ENCODE assay signal across 1 cellular context in the genomic region with DNA sequence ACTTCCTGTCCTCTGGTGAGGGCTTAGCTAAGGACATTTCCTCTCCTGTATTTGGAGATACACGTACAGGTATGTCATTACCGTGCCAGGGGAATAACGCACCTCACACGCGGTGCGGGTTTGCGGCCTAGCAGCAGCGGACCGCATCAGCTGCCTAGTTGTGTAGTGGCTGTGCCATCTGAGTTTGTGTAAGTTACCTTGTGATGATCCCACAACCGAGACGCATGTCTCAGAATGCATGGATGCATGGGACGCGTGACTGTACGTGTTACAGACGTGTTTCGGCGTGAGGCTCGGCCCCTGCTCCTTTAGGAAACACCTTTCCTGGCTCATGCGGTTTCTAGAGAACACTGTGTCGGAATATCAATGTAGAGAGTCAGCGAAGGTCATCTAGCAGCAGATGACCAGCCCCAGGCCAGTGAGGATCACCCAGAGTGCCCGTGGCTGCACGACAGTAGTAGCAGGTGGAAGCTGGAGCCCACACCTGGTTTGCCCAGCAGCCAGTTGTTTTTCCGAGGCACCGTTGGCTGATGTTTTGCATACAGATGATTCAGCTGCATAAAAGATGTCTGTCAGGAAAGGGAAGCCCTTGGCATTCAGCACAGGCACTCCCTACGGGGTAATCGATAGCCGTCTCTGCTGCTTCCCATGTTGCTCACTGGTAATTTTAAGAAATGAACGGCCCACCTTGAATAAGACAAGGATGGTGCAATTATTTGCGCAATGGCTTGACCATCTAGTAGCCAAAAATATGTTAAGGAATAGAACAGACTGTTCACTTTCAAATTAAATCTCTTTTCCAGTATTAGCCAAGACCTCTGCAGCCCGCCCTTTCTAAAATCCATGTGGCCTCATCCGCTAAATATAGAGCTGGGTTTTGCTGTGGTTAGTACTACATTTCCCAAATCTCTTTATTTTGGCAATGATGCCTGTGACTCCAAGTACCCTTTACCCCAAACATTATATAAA.
A peak's percentile ranks its signal among the peaks of the same experiment; 100 is the strongest.
TF ChIP-seq lines count a peak whose summit lies in the region.

No MANE protein-coding gene starts in this region.

TF ChIP-seq in HepG2, 621 proteins besides CTCF, POLR2A, EP300 and RAD21 (continued from another document):
- TF ChIP-seq ARHGAP35 (CRISPR knock-in tag; IDR thresholded peaks at IDR 0.05; ENCODE audit: borderline replicate concordance), result no peak
- TF ChIP-seq MYNN (CRISPR knock-in tag; IDR thresholded peaks at IDR 0.05; ENCODE audit: low read depth), result no peak
- peak; percentile 64 for TF ChIP-seq HDAC1 (CRISPR knock-in tag; IDR thresholded peaks at IDR 0.05)
- TF ChIP-seq GPN1 (CRISPR knock-in tag; IDR thresholded peaks at IDR 0.05; ENCODE audit: borderline replicate concordance), result no peak
- no peak for TF ChIP-seq TBL1XR1 (IDR thresholded peaks at IDR 0.05; ENCODE audit: borderline replicate concordance, low read length, partially characterized antibody)
- TF ChIP-seq, protein P1, sequence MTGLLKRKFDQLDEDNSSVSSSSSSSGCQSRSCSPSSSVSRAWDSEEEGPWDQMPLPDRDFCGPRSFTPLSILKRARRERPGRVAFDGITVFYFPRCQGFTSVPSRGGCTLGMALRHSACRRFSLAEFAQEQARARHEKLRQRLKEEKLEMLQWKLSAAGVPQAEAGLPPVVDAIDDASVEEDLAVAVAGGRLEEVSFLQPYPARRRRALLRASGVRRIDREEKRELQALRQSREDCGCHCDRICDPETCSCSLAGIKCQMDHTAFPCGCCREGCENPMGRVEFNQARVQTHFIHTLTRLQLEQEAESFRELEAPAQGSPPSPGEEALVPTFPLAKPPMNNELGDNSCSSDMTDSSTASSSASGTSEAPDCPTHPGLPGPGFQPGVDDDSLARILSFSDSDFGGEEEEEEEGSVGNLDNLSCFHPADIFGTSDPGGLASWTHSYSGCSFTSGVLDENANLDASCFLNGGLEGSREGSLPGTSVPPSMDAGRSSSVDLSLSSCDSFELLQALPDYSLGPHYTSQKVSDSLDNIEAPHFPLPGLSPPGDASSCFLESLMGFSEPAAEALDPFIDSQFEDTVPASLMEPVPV (CRISPR knock-in tag; IDR thresholded peaks at IDR 0.05), result no peak
- peak; percentile 19; the same call in 1 of the 2 replicates for TF ChIP-seq YEATS4 (CRISPR knock-in tag; IDR thresholded peaks at IDR 0.05; ENCODE audit: borderline replicate concordance)
- TF ChIP-seq CBX5 (CRISPR knock-in tag; IDR thresholded peaks at IDR 0.05; ENCODE audit: borderline replicate concordance), result no peak
- no peak for TF ChIP-seq NR2F2 (IDR thresholded peaks at IDR 0.05; ENCODE audit: borderline replicate concordance, low read depth)
- TF ChIP-seq ZBTB3 (CRISPR knock-in tag; IDR thresholded peaks at IDR 0.05; ENCODE audit: borderline replicate concordance, low read depth), result no peak
- TF ChIP-seq ZNF225 (CRISPR knock-in tag; IDR thresholded peaks at IDR 0.05), result no peak
- no peak for TF ChIP-seq HHEX (CRISPR knock-in tag; IDR thresholded peaks at IDR 0.05)
- TF ChIP-seq FOSL1 (CRISPR knock-in tag; IDR thresholded peaks at IDR 0.05; ENCODE audit: borderline replicate concordance), result no peak
- TF ChIP-seq, protein P2, sequence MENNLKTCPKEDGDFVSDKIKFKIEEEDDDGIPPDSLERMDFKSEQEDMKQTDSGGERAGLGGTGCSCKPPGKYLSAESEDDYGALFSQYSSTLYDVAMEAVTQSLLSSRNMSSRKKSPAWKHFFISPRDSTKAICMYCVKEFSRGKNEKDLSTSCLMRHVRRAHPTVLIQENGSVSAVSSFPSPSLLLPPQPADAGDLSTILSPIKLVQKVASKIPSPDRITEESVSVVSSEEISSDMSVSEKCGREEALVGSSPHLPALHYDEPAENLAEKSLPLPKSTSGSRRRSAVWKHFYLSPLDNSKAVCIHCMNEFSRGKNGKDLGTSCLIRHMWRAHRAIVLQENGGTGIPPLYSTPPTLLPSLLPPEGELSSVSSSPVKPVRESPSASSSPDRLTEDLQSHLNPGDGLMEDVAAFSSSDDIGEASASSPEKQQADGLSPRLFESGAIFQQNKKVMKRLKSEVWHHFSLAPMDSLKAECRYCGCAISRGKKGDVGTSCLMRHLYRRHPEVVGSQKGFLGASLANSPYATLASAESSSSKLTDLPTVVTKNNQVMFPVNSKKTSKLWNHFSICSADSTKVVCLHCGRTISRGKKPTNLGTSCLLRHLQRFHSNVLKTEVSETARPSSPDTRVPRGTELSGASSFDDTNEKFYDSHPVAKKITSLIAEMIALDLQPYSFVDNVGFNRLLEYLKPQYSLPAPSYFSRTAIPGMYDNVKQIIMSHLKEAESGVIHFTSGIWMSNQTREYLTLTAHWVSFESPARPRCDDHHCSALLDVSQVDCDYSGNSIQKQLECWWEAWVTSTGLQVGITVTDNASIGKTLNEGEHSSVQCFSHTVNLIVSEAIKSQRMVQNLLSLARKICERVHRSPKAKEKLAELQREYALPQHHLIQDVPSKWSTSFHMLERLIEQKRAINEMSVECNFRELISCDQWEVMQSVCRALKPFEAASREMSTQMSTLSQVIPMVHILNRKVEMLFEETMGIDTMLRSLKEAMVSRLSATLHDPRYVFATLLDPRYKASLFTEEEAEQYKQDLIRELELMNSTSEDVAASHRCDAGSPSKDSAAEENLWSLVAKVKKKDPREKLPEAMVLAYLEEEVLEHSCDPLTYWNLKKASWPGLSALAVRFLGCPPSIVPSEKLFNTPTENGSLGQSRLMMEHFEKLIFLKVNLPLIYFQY (CRISPR knock-in tag; IDR thresholded peaks at IDR 0.05; ENCODE audit: borderline replicate concordance), result no peak
- TF ChIP-seq ZNF510 (CRISPR knock-in tag; IDR thresholded peaks at IDR 0.05; ENCODE audit: low read depth), result no peak
- TF ChIP-seq ZIK1 (CRISPR knock-in tag; IDR thresholded peaks at IDR 0.05; ENCODE audit: borderline replicate concordance, low read depth), result 0 out of 2 replicates have a peak, but pooled peaks have one; percentile 49
- TF ChIP-seq ZNF792 (CRISPR knock-in tag; IDR thresholded peaks at IDR 0.05), result peak; percentile 38; the same call in 1 of the 2 replicates
- TF ChIP-seq ZNF670 (CRISPR knock-in tag; IDR thresholded peaks at IDR 0.05; ENCODE audit: borderline replicate concordance), result no peak
- TF ChIP-seq, protein P3, sequence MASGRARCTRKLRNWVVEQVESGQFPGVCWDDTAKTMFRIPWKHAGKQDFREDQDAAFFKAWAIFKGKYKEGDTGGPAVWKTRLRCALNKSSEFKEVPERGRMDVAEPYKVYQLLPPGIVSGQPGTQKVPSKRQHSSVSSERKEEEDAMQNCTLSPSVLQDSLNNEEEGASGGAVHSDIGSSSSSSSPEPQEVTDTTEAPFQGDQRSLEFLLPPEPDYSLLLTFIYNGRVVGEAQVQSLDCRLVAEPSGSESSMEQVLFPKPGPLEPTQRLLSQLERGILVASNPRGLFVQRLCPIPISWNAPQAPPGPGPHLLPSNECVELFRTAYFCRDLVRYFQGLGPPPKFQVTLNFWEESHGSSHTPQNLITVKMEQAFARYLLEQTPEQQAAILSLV (CRISPR knock-in tag; IDR thresholded peaks at IDR 0.05; ENCODE audit: borderline replicate concordance), result 0 out of 2 replicates have a peak, but pooled peaks have one; percentile 68
- no peak for TF ChIP-seq POLR2AphosphoS2 (IDR thresholded peaks at IDR 0.05; ENCODE audit: low read depth, low read length)
- TF ChIP-seq PPARG (CRISPR knock-in tag; conservative IDR thresholded peaks at IDR 0.05), result no peak
- TF ChIP-seq, protein P4, sequence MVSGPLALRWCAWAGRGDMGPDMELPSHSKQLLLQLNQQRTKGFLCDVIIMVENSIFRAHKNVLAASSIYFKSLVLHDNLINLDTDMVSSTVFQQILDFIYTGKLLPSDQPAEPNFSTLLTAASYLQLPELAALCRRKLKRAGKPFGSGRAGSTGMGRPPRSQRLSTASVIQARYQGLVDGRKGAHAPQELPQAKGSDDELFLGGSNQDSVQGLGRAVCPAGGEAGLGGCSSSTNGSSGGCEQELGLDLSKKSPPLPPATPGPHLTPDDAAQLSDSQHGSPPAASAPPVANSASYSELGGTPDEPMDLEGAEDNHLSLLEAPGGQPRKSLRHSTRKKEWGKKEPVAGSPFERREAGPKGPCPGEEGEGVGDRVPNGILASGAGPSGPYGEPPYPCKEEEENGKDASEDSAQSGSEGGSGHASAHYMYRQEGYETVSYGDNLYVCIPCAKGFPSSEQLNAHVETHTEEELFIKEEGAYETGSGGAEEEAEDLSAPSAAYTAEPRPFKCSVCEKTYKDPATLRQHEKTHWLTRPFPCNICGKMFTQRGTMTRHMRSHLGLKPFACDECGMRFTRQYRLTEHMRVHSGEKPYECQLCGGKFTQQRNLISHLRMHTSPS (CRISPR knock-in tag; IDR thresholded peaks at IDR 0.05; ENCODE audit: low read depth), result peak; percentile 67; the same call in 1 of the 2 replicates
- peak; percentile 36; the same call in 1 of the 2 replicates for TF ChIP-seq CBFB (CRISPR knock-in tag; IDR thresholded peaks at IDR 0.05)
- TF ChIP-seq ZBTB20 (CRISPR knock-in tag; IDR thresholded peaks at IDR 0.05; ENCODE audit: borderline replicate concordance, low read depth), result 0 out of 2 replicates have a peak, but pooled peaks have one; percentile 18
- TF ChIP-seq, protein P5, sequence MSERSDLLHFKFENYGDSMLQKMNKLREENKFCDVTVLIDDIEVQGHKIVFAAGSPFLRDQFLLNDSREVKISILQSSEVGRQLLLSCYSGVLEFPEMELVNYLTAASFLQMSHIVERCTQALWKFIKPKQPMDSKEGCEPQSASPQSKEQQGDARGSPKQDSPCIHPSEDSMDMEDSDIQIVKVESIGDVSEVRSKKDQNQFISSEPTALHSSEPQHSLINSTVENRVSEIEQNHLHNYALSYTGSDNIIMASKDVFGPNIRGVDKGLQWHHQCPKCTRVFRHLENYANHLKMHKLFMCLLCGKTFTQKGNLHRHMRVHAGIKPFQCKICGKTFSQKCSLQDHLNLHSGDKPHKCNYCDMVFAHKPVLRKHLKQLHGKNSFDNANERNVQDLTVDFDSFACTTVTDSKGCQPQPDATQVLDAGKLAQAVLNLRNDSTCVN (CRISPR knock-in tag; IDR thresholded peaks at IDR 0.05; ENCODE audit: borderline replicate concordance), result no peak
- no peak for TF ChIP-seq ZNF703 (CRISPR knock-in tag; IDR thresholded peaks at IDR 0.05; ENCODE audit: borderline replicate concordance)
- TF ChIP-seq ZNF546 (CRISPR knock-in tag; conservative IDR thresholded peaks at IDR 0.05), result peak; percentile 55
- TF ChIP-seq, protein P6, sequence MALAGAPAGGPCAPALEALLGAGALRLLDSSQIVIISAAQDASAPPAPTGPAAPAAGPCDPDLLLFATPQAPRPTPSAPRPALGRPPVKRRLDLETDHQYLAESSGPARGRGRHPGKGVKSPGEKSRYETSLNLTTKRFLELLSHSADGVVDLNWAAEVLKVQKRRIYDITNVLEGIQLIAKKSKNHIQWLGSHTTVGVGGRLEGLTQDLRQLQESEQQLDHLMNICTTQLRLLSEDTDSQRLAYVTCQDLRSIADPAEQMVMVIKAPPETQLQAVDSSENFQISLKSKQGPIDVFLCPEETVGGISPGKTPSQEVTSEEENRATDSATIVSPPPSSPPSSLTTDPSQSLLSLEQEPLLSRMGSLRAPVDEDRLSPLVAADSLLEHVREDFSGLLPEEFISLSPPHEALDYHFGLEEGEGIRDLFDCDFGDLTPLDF (CRISPR knock-in tag; IDR thresholded peaks at IDR 0.05), result 0 out of 2 replicates have a peak, but pooled peaks have one; percentile 12
- TF ChIP-seq LCORL (IDR thresholded peaks at IDR 0.05), result no peak
- TF ChIP-seq LCORL (CRISPR knock-in tag; IDR thresholded peaks at IDR 0.05), result no peak
- no peak; the same call in 1 of the 2 replicates for TF ChIP-seq BRD4 (CRISPR knock-in tag; IDR thresholded peaks at IDR 0.05)
- TF ChIP-seq MED8 (CRISPR knock-in tag; IDR thresholded peaks at IDR 0.05; ENCODE audit: insufficient replicate concordance), result no peak
- no peak for TF ChIP-seq IRF2 (CRISPR knock-in tag; IDR thresholded peaks at IDR 0.05)
